Comparison of ENCODE assay signal across 8 cellular contexts in the genomic region with DNA sequence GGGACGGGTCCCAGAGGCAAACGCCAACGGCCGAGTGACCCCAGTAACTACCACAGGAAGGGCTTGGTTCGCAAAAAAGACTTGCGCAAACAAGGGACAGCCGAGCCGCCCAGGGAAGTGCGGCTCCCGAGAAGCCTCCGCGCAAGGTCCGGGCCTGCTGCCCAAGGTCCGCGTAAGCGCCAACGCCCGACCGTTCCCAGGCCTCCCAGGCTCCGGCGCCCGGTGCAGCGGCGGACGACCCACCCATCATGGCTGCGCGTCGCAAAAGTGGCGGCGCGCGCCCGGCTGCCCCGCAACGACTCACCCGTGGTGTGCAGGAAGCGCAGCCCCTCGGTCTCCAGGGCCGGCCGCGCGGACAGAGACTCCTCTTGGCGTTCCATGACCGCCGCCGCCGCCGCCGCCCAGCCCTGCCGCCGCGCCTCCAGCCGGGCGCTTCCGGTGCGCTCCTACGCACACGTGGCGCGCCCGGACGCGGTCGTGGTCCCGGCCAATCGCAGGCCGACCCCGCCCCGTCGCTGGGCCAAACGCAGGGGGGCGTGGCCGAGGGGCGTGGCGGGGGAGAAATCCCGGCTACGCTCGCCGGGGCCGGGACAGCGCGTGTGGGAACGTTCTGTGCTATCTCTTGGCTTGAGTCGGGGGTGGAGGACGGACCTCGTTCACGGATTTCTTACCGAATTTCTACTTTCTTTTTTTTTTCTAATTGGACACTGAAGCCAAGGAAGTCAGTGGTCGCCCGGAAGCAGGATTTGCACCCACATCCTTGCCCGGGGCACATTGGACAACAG. TPM values are rescaled to one million over a fixed set of nuclear protein-coding genes. Genes with fewer than 3 reads are reported as not detected.
A peak's percentile ranks its signal among the peaks of the same experiment; 100 is the strongest.
DNase-seq lines count a peak whose midpoint lies in the region; ATAC-seq, FAIRE-seq and TF ChIP-seq lines count a peak whose summit lies in the region.

A gene with protein sequence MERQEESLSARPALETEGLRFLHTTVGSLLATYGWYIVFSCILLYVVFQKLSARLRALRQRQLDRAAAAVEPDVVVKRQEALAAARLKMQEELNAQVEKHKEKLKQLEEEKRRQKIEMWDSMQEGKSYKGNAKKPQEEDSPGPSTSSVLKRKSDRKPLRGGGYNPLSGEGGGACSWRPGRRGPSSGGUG (minus strand): TSS at position 448 of the 785 bp plus-strand sequence. CDS start 68 bp downstream, at position 380.

- H3K27me3 ChIP-seq in HepG2 (ENCODE audit: control insufficient read depth in 1 of 2, insufficient read depth in 2 of 2, low read length in 2 of 2), result no peaks in the 10 kb centered on the region; a peak in 2 of 5 replicates

- no peaks in the 10 kb centered on the region for H3K27me3 Mint-ChIP-seq in dendritic cell treated with granulocyte-macrophage colony-stimulating factor and Interleukin-4, amounts not matched to agents 40 ng/mL and 50 ng/mL, for 4 days

- peak within 1 kb of the TSS; percentile 98 for H3K4me2 ChIP-seq in HepG2 (ENCODE audit: low read depth, low read length)

- H3K79me2 ChIP-seq in HepG2 (ENCODE audit: insufficient read depth, low read length), result peaks cover 20% of the 10 kb centered on the region

- BruUV-seq in HepG2 (replicated peaks; lab: Mats Ljungman, UMichigan), result TSS peak; percentile 39

- peak within 1 kb of the TSS; percentile 99 to 100 (median 99) for H3K4me3 ChIP-seq in HepG2 (replicated peaks in 1 of 3; ENCODE audit: insufficient read depth in 1 of 3, low read depth in 2 of 3, low read length in 3 of 3)

- H3K4me1 ChIP-seq in HepG2 (ENCODE audit: insufficient read depth, low read length), result peaks cover 30% of the 10 kb centered on the region

- intact Hi-C loops in dendritic cell treated with granulocyte-macrophage colony-stimulating factor and Interleukin-4, amounts not matched to agents 40 ng/mL and 50 ng/mL, for 4 days (cut with micrococcal nuclease), result loop anchor here (2.0 to 5.0 kb wide), 3 partner anchors 18 to 675 kb away; a partner anchor contains a TSS
- intact Hi-C loops in HepG2 (cut with micrococcal nuclease; ENCODE audit: unreplicated experiment), result no loop called here

- H3K4me3 Mint-ChIP-seq in dendritic cell treated with granulocyte-macrophage colony-stimulating factor and Interleukin-4, amounts not matched to agents 40 ng/mL and 50 ng/mL, for 4 days, result peak within 1 kb of the TSS; percentile 97

- H3K27ac ChIP-seq in HepG2 (ENCODE audit: extremely low read length, insufficient read depth, low read length), result peak within 1 kb of the TSS; percentile 86

- H3K36me3 Mint-ChIP-seq in dendritic cell treated with granulocyte-macrophage colony-stimulating factor and Interleukin-4, amounts not matched to agents 40 ng/mL and 50 ng/mL, for 4 days (ENCODE audit: low read depth), result peaks cover 70% of the 10 kb centered on the region

- FAIRE-seq in HepG2 (lab: Jason Lieb, UNC), result no peak

- H3K36me3 ChIP-seq in HepG2 (replicated peaks in 1 of 2; ENCODE audit: control insufficient read depth in 1 of 2, insufficient read depth in 2 of 2, low read length in 2 of 2), result peaks cover 18 to 46% of the 10 kb centered on the region in 2 experiments

- WGBS in HepG2 (ENCODE audit: low lambda C conversion rate), result 3% methylated on average over 6 of the region's 91 CpGs

- peak within 1 kb of the TSS; percentile 89 for H3K27ac Mint-ChIP-seq in dendritic cell treated with granulocyte-macrophage colony-stimulating factor and Interleukin-4, amounts not matched to agents 40 ng/mL and 50 ng/mL, for 4 days

- in situ Hi-C loops in HepG2 (cut with HindIII; ENCODE audit: extremely low pct_ligation_motif_present, low pct_unique_long_range_greater_than_20kb), result no loop called here

- POLR2A ChIA-PET in HepG2 (lab: Yijun Ruan, JAX), result interaction anchor here (1.3 kb wide), 1 partner anchor 18 kb away, joined by 5 read pairs; a partner anchor contains a TSS

- H3K4me1 Mint-ChIP-seq in dendritic cell treated with granulocyte-macrophage colony-stimulating factor and Interleukin-4, amounts not matched to agents 40 ng/mL and 50 ng/mL, for 4 days (ENCODE audit: low read depth), result peaks cover 14% of the 10 kb centered on the region

- no peaks in the 10 kb centered on the region for H4K20me1 ChIP-seq in HepG2 (ENCODE audit: insufficient read depth, low read length)

- TF ChIP-seq EP300 in HepG2 (IDR thresholded peaks at IDR 0.05; ENCODE audit: low read depth in 2 of 2, low read length in 2 of 2) (no peak), HepG2 (CRISPR knock-in tag; IDR thresholded peaks at IDR 0.05; ENCODE audit: borderline replicate concordance) (no peak)

- CTCF ChIA-PET in HepG2 (lab: Yijun Ruan, JAX; ENCODE audit: low intra/inter-chr PET ratio, low total read pairs), result interaction anchor here (1.4 kb wide), 1 partner anchor 364 kb away, joined by 3 read pairs; no protein-coding TSS in a partner anchor

- peak within 1 kb of the TSS; percentile 95 for H3K9ac ChIP-seq in HepG2 (ENCODE audit: insufficient read depth, low read depth, low read length)

- peak; percentile 94 for DNase-seq in Ammon's horn (ENCODE audit: low spot score)
- DNase-seq in NCI-H510A treated with DMSO at 0.1 percent for 48 hours (lab: John Stamatoyannopoulos, UW), result peak; percentile 58
- DNase-seq in activated CD4-positive, alpha-beta T cell treated with anti-CD3 and anti-CD28 coated beads, Interleukin-2, amount 50 U/mL, for 4 hours, result peak; percentile 74 to 78
- peak; percentile 77 for DNase-seq in HepG2 (ENCODE audit: low spot score)
- DNase-seq in stimulated activated CD4-positive, alpha-beta T cell treated with anti-CD3 and anti-CD28 coated beads, Interleukin-4, amount 100 ng/mL, for 1 hour, result peak; percentile 91

- peak; percentile 88 for ATAC-seq in GM19025 (IDR thresholded peaks at IDR 0.05; ENCODE audit: low read depth, unreplicated experiment)
- ATAC-seq in HG03196 (IDR thresholded peaks at IDR 0.05; ENCODE audit: unreplicated experiment), result peak; percentile 88
- ATAC-seq in HepG2, result peak; percentile 95

- peak within 1 kb of the TSS; percentile 67 for H2AFZ ChIP-seq in HepG2 (ENCODE audit: low read length)

- no peaks in the 10 kb centered on the region for H3K9me3 Mint-ChIP-seq in dendritic cell treated with granulocyte-macrophage colony-stimulating factor and Interleukin-4, amounts not matched to agents 40 ng/mL and 50 ng/mL, for 4 days

- TF ChIP-seq POLR2A in HepG2 (IDR thresholded peaks at IDR 0.05; ENCODE audit: insufficient read depth in 1 of 2, low read depth in 2 of 2, low read length in 2 of 2), result peak; percentile 37 to 63; a peak in 3 of 4 replicates

- peak; percentile 49 for TF ChIP-seq RAD21 in HepG2 (CRISPR knock-in tag; IDR thresholded peaks at IDR 0.05)

- no peaks in the 10 kb centered on the region for H3K9me3 ChIP-seq in HepG2 (ENCODE audit: low read length)

- TF ChIP-seq CTCF in HepG2 (CRISPR knock-in tag; IDR thresholded peaks at IDR 0.05), result no peak; the same call in 1 of the 2 replicates

TF ChIP-seq in HepG2, 621 proteins besides CTCF, POLR2A, EP300 and RAD21 (continues in another document):
- TF ChIP-seq RNF2 (conservative IDR thresholded peaks at IDR 0.05; ENCODE audit: low read depth) (peak; percentile 60; the same call in 1 of the 2 replicates), TSC22D2 (CRISPR knock-in tag; IDR thresholded peaks at IDR 0.05; ENCODE audit: borderline replicate concordance) (no peak), ZNF34 (CRISPR knock-in tag; IDR thresholded peaks at IDR 0.05; ENCODE audit: borderline replicate concordance) (peak; percentile 67; the same call in 1 of the 2 replicates), WIZ (CRISPR knock-in tag; IDR thresholded peaks at IDR 0.05) (0 out of 2 replicates have a peak, but pooled peaks have one; percentile 42), ATF7 (IDR thresholded peaks at IDR 0.05) (no peak), ATF7 (CRISPR knock-in tag; IDR thresholded peaks at IDR 0.05) (0 out of 2 replicates have a peak, but pooled peaks have one; percentile 26), KLF9 (CRISPR knock-in tag; IDR thresholded peaks at IDR 0.05; ENCODE audit: low read depth) (peak; percentile 98), SAFB2 (CRISPR knock-in tag; IDR thresholded peaks at IDR 0.05; ENCODE audit: borderline replicate concordance, low read depth) (peak; percentile 79; the same call in 1 of the 2 replicates), ZBTB3 (CRISPR knock-in tag; IDR thresholded peaks at IDR 0.05; ENCODE audit: borderline replicate concordance, low read depth) (peak; percentile 44; the same call in 1 of the 2 replicates), ZFX (CRISPR knock-in tag; IDR thresholded peaks at IDR 0.05; ENCODE audit: low read depth) (peak; percentile 93), ZNF703 (CRISPR knock-in tag; IDR thresholded peaks at IDR 0.05; ENCODE audit: borderline replicate concordance) (no peak), MAFG (CRISPR knock-in tag; IDR thresholded peaks at IDR 0.05) (no peak), ZNF773 (CRISPR knock-in tag; IDR thresholded peaks at IDR 0.05; ENCODE audit: borderline replicate concordance) (peak; percentile 46; the same call in 1 of the 2 replicates), ZNF329 (CRISPR knock-in tag; IDR thresholded peaks at IDR 0.05; ENCODE audit: low read depth) (0 out of 2 replicates have a peak, but pooled peaks have one; percentile 30), ZNF761 (CRISPR knock-in tag; conservative IDR thresholded peaks at IDR 0.05) (peak; percentile 95)

RNA-seq across cellular contexts. Expression of the gene that starts here (rescaled TPM):
- total RNA-seq in HepG2 (2016; rRNA removed; fragmentation: Illumina TruSeq; extraction: Trizol), result 31.6 and 63.0 TPM in 2 replicates
- total RNA-seq in HepG2 (2016; cell fraction: cytosol; rRNA removed; fragmentation: Illumina TruSeq; extraction: Trizol; ENCODE audit: low read depth), result 25.6 and 30.5 TPM in 2 replicates
- 31.1 and 66.3 TPM in 2 replicates for total RNA-seq in HepG2 (2016; cell fraction: insoluble cytoplasmic fraction; rRNA removed; fragmentation: Illumina TruSeq; extraction: Trizol)
- total RNA-seq in HepG2 (2016; cell fraction: membrane; rRNA removed; fragmentation: Illumina TruSeq; extraction: Trizol), result 32.0 and 35.3 TPM in 2 replicates
- total RNA-seq in HepG2 (2016; cell fraction: nucleus; rRNA removed; fragmentation: Illumina TruSeq; extraction: Trizol), result 52.7 and 62.7 TPM in 2 replicates
- 56.6 and 66.1 TPM in 2 replicates for polyA plus RNA-seq in HepG2 (2011; rRNA removed)
- 58.8 and 79.4 TPM in 2 replicates for polyA plus RNA-seq in HepG2 (2011; cell fraction: cytosol; rRNA removed)
- 21.8 and 28.5 TPM in 2 replicates for polyA plus RNA-seq in HepG2 (2011; cell fraction: nucleus; rRNA removed)
- polyA plus RNA-seq in HepG2 (2012), result 38.2 and 44.5 TPM in 2 replicates
- polyA plus RNA-seq in HepG2 (2016; cell fraction: cytosol; fragmentation: Illumina TruSeq; extraction: Trizol; ENCODE audit: low read depth), result 19.0 and 26.3 TPM in 2 replicates
- 29.3 and 32.0 TPM in 2 replicates for polyA plus RNA-seq in HepG2 (2016; cell fraction: insoluble cytoplasmic fraction; fragmentation: Illumina TruSeq; extraction: Trizol; ENCODE audit: low read depth)
- 23.0 and 24.1 TPM in 2 replicates for polyA plus RNA-seq in HepG2 (2016; cell fraction: membrane; fragmentation: Illumina TruSeq; extraction: Trizol; ENCODE audit: low read depth)
- polyA plus RNA-seq in HepG2 (2016; cell fraction: nucleus; fragmentation: Illumina TruSeq; extraction: Trizol; ENCODE audit: insufficient read depth, low read depth), result 81.3 and 91.5 TPM in 2 replicates
- 31.0 and 35.1 TPM in 2 replicates for polyA minus RNA-seq in HepG2 (2011; rRNA and poly(A)+ RNA removed; ENCODE audit: low replicate concordance)
- 19.4 and 21.8 TPM in 2 replicates for polyA minus RNA-seq in HepG2 (2011; cell fraction: cytosol; rRNA and poly(A)+ RNA removed)
- 64.9 and 77.1 TPM in 2 replicates for polyA minus RNA-seq in HepG2 (2011; cell fraction: nucleus; rRNA and poly(A)+ RNA removed)

Comparison
In these comparisons a context has a peak if more than half of its experiments do, and no peak if none do; other contexts are left out.
1. Peak in every context shown above with its lines: DNase-seq, ATAC-seq, H3K4me3 ChIP-seq and H3K27ac ChIP-seq.